9 cellular contexts compared by ENCODE assay signal in genomic region chr6:25035451-25036435, GRCh38.
A peak's percentile ranks its signal among the peaks of the same experiment; 100 is the strongest.
DNase-seq lines count a peak whose midpoint lies in the region; ATAC-seq and TF ChIP-seq lines count a peak whose summit lies in the region.
"Had no signal": no experiment of that assay in that cellular context is flagged by ENCODE, and none has a peak within 500 bp of the region (broad histone marks: within the 10 kb centered on the region; RNA-seq: fewer than 3 reads in every experiment).

No MANE protein-coding gene starts in this region.

- H3K27me3 ChIP-seq in OCI-LY3 (ENCODE audit: low read depth, low read length) (no peaks in the 10 kb centered on the region), fibroblast of lung (ENCODE audit: control insufficient read depth, insufficient read depth, low read length) (no peaks in the 10 kb centered on the region), thymus (ENCODE audit: control insufficient read depth, insufficient read depth) (no peaks in the 10 kb centered on the region), WERI-Rb-1 (ENCODE audit: insufficient read depth, low read depth, severe bottlenecking) (no peaks in the 10 kb centered on the region)

- ATAC-seq in activated CD8-positive, alpha-beta memory T cell treated with anti-CD3 and anti-CD28 coated beads, Interleukin-2, amount 10 ng/mL, durations not matched to agents 7 days and 5 days = peak; percentile 56
- ATAC-seq in GM21367 (IDR thresholded peaks at IDR 0.05; ENCODE audit: unreplicated experiment) = no peak

- peak overlapping the region; percentile 49 for H3K9ac ChIP-seq in OCI-LY3 (ENCODE audit: low read length)
- no peak overlapping the region for H3K9ac ChIP-seq in fibroblast of lung (ENCODE audit: insufficient read depth, low read length)

- H3K36me3 ChIP-seq in OCI-LY3 (replicated peaks; ENCODE audit: low read depth, low read length) (peaks cover 73% of the 10 kb centered on the region), fibroblast of lung (ENCODE audit: control insufficient read depth, insufficient read depth, low read length) (no peaks in the 10 kb centered on the region), thymus (ENCODE audit: control insufficient read depth, insufficient read depth) (no peaks in the 10 kb centered on the region), WERI-Rb-1 (no peaks in the 10 kb centered on the region)

- peaks cover 17% of the 10 kb centered on the region for H3K36me3 Mint-ChIP-seq in activated CD8-positive, alpha-beta memory T cell treated with anti-CD3 and anti-CD28 coated beads, Interleukin-2, amount 10 ng/mL, durations not matched to agents 7 days and 5 days

- peaks cover 99% of the 10 kb centered on the region for H3K79me2 ChIP-seq in OCI-LY3 (ENCODE audit: low read length)
- H3K79me2 ChIP-seq in fibroblast of lung (ENCODE audit: control insufficient read depth, insufficient read depth, low read length) = no peaks in the 10 kb centered on the region

- H3K27ac Mint-ChIP-seq in activated CD8-positive, alpha-beta memory T cell treated with anti-CD3 and anti-CD28 coated beads, Interleukin-2, amount 10 ng/mL, durations not matched to agents 7 days and 5 days = peak overlapping the region; percentile 95

- H3K27ac ChIP-seq in OCI-LY3 (ENCODE audit: low read length) (peak overlapping the region; percentile 48), fibroblast of lung (ENCODE audit: insufficient read depth, low read length) (no peak overlapping the region), thymus (ENCODE audit: low read depth) (peak overlapping the region; percentile 70), WERI-Rb-1 (no peak overlapping the region)
- H3K27ac ChIP-seq: C4-2B had no signal

- H3K4me1 Mint-ChIP-seq in activated CD8-positive, alpha-beta memory T cell treated with anti-CD3 and anti-CD28 coated beads, Interleukin-2, amount 10 ng/mL, durations not matched to agents 7 days and 5 days = peaks cover 60% of the 10 kb centered on the region

- 14% methylated on average over 17 of the region's 17 CpGs for WGBS in thymus

- H3K4me1 ChIP-seq in OCI-LY3 (ENCODE audit: low read length) = peaks cover 61% of the 10 kb centered on the region
- no peaks in the 10 kb centered on the region for H3K4me1 ChIP-seq in fibroblast of lung (ENCODE audit: control insufficient read depth, extremely low read depth, insufficient read depth, low read length)
- peaks cover 30% of the 10 kb centered on the region for H3K4me1 ChIP-seq in thymus (ENCODE audit: control insufficient read depth, insufficient read depth, low read length)

- no peaks in the 10 kb centered on the region for H3K9me3 Mint-ChIP-seq in activated CD8-positive, alpha-beta memory T cell treated with anti-CD3 and anti-CD28 coated beads, Interleukin-2, amount 10 ng/mL, durations not matched to agents 7 days and 5 days (ENCODE audit: low read depth)

- H3K9me3 ChIP-seq in OCI-LY3 (ENCODE audit: insufficient read depth, low read length) (no peaks in the 10 kb centered on the region), fibroblast of lung (ENCODE audit: control insufficient read depth, insufficient read depth, low read depth, low read length) (no peaks in the 10 kb centered on the region), thymus (ENCODE audit: control insufficient read depth) (no peaks in the 10 kb centered on the region), WERI-Rb-1 (ENCODE audit: severe bottlenecking) (no peaks in the 10 kb centered on the region)

- H3K27me3 Mint-ChIP-seq in activated CD8-positive, alpha-beta memory T cell treated with anti-CD3 and anti-CD28 coated beads, Interleukin-2, amount 10 ng/mL, durations not matched to agents 7 days and 5 days = no peaks in the 10 kb centered on the region

- H4K20me1 ChIP-seq in OCI-LY3 (ENCODE audit: insufficient read depth, low read length) (peaks cover 85% of the 10 kb centered on the region), fibroblast of lung (ENCODE audit: control insufficient read depth, extremely low read depth, insufficient read depth, low read length) (no peaks in the 10 kb centered on the region)

- peak; percentile 65 for DNase-seq in activated CD8-positive, alpha-beta memory T cell treated with anti-CD3 and anti-CD28 coated beads, Interleukin-2, amount 10 ng/mL, durations not matched to agents 7 days and 5 days
- DNase-seq in activated CD8-positive, alpha-beta memory T cell treated with anti-CD3 and anti-CD28 coated beads, Interleukin-2, amount 50 U/mL, for 4 hours = no peak
- DNase-seq in fibroblast of lung (ENCODE audit: low read depth in 2 of 2) (peak in 1 of 2 donors; percentile 32), WERI-Rb-1 (no peak), NCI-H446 treated with DMSO at 0.1 percent for 48 hours (lab: John Stamatoyannopoulos, UW) (no peak)

- TF ChIP-seq CTCF in OCI-LY3 (IDR thresholded peaks at IDR 0.05; ENCODE audit: low read depth, low read length) (no peak), fibroblast of lung (conservative IDR thresholded peaks at IDR 0.05 in 1 of 2, IDR thresholded peaks at IDR 0.05 in 1 of 2; ENCODE audit: low read depth in 1 of 2, low read length in 2 of 2) (no peak), WERI-Rb-1 (IDR thresholded peaks at IDR 0.05; ENCODE audit: low read depth, low read length) (no peak)

- H3K4me2 ChIP-seq in OCI-LY3 (ENCODE audit: low read length) (peak overlapping the region; percentile 99), fibroblast of lung (ENCODE audit: extremely low read depth, insufficient read depth, low read length) (no peak overlapping the region)

- H2AFZ ChIP-seq in OCI-LY3 (ENCODE audit: low read depth, low read length) = no peak overlapping the region
- peak overlapping the region; percentile 67 for H2AFZ ChIP-seq in fibroblast of lung (ENCODE audit: low read length)

- CTCF ChIA-PET in activated CD8-positive, alpha-beta memory T cell treated with anti-CD3 and anti-CD28 coated beads, Interleukin-2, amount 10 ng/mL, durations not matched to agents 7 days and 5 days (lab: Charles Lee) = interaction anchor here (0.7 to 5.5 kb wide), 19 partner anchors 10 to 455 kb away, joined by 3 to 36 read pairs (median 5); partner anchors contain the start of gene RIPOR2

- H3K4me3 Mint-ChIP-seq in activated CD8-positive, alpha-beta memory T cell treated with anti-CD3 and anti-CD28 coated beads, Interleukin-2, amount 10 ng/mL, durations not matched to agents 7 days and 5 days = peak overlapping the region; percentile 83

- H3K4me3 ChIP-seq in OCI-LY3 (ENCODE audit: low read length) (peak overlapping the region; percentile 100), fibroblast of lung (replicated peaks in 1 of 4; ENCODE audit: control extremely low read depth in 1 of 4, insufficient read depth in 1 of 4, low read depth in 3 of 4, low read length in 4 of 4) (no peak overlapping the region), thymus (ENCODE audit: low read length) (peak overlapping the region; percentile 29), WERI-Rb-1 (ENCODE audit: low read depth, low read length) (no peak overlapping the region)

Comparison
In these comparisons a context has a peak if more than half of its experiments do, and no peak if none do; other contexts are left out.
1. H3K27ac ChIP-seq: peak in OCI-LY3 (single experiment) and thymus (single experiment); none in fibroblast of lung (single experiment) and WERI-Rb-1 (single experiment).
2. H3K4me3 ChIP-seq: peak in OCI-LY3 (single experiment) and thymus (single experiment); none in fibroblast of lung (0 of 4) and WERI-Rb-1 (single experiment).